8 cellular contexts compared by ENCODE assay signal in genomic region chr12:68451261-68452091, GRCh38.
A peak's percentile ranks its signal among the peaks of the same experiment; 100 is the strongest.
DNase-seq lines count a peak whose midpoint lies in the region; ATAC-seq and TF ChIP-seq lines count a peak whose summit lies in the region.

No MANE protein-coding gene starts in this region.

- no peaks in the 10 kb centered on the region for H3K36me3 ChIP-seq in KOPT-K1 (ENCODE audit: insufficient read depth, low read length)
- no peaks in the 10 kb centered on the region for H3K36me3 ChIP-seq in gastroesophageal sphincter
- no peaks in the 10 kb centered on the region for H3K36me3 ChIP-seq in smooth muscle cell (ENCODE audit: low read depth)

- H3K27ac Mint-ChIP-seq in activated CD8-positive, alpha-beta T cell treated with anti-CD3 and anti-CD28 coated beads, Interleukin-2, amount 10 ng/mL, durations not matched to agents 7 days and 5 days, result peak overlapping the region; percentile 89

- 14 to 20% methylated on average over 7 of the region's 7 CpGs for WGBS in gastroesophageal sphincter (ENCODE audit: low coverage in 1 of 2), 2 donors
- WGBS in smooth muscle cell (ENCODE audit: low lambda C conversion rate), result 37% methylated on average over 7 of the region's 7 CpGs

- in situ Hi-C loops in GM13976 (cut with MboI; ENCODE audit: low sequenced_read_pairs, unreplicated experiment), result no loop called here

- H3K9ac ChIP-seq in smooth muscle cell (ENCODE audit: low read depth), result no peak overlapping the region

- no peaks in the 10 kb centered on the region for H3K27me3 ChIP-seq in gastroesophageal sphincter
- H3K27me3 ChIP-seq in smooth muscle cell (ENCODE audit: low read depth), result no peaks in the 10 kb centered on the region

- H3K27ac ChIP-seq in KOPT-K1 (ENCODE audit: low read depth, low read length, poor library complexity, severe bottlenecking) (peak overlapping the region; percentile 67), gastroesophageal sphincter (peak overlapping the region; percentile 8 to 59 (median 40)), smooth muscle cell (ENCODE audit: low read depth) (peak overlapping the region; percentile 14)

- no peaks in the 10 kb centered on the region for H3K9me3 Mint-ChIP-seq in activated CD8-positive, alpha-beta T cell treated with anti-CD3 and anti-CD28 coated beads, Interleukin-2, amount 10 ng/mL, durations not matched to agents 7 days and 5 days (ENCODE audit: insufficient read depth)

- peaks cover 91% of the 10 kb centered on the region for H3K4me1 Mint-ChIP-seq in activated CD8-positive, alpha-beta T cell treated with anti-CD3 and anti-CD28 coated beads, Interleukin-2, amount 10 ng/mL, durations not matched to agents 7 days and 5 days (ENCODE audit: low read depth)

- H3K4me1 ChIP-seq in gastroesophageal sphincter, result peaks cover 13 to 29% (median 21%) of the 10 kb centered on the region in 3 donors
- peaks cover 27% of the 10 kb centered on the region for H3K4me1 ChIP-seq in smooth muscle cell (ENCODE audit: low read depth)

- H3K4me3 Mint-ChIP-seq in activated CD8-positive, alpha-beta T cell treated with anti-CD3 and anti-CD28 coated beads, Interleukin-2, amount 10 ng/mL, durations not matched to agents 7 days and 5 days, result peak overlapping the region; percentile 63

- no peak for TF ChIP-seq POLR2A in gastroesophageal sphincter (IDR thresholded peaks at IDR 0.05)

- no peaks in the 10 kb centered on the region for H3K79me2 ChIP-seq in smooth muscle cell (ENCODE audit: low read depth)

- H3K27me3 Mint-ChIP-seq in activated CD8-positive, alpha-beta T cell treated with anti-CD3 and anti-CD28 coated beads, Interleukin-2, amount 10 ng/mL, durations not matched to agents 7 days and 5 days (ENCODE audit: low read depth), result no peaks in the 10 kb centered on the region

- ATAC-seq in GM21576 (IDR thresholded peaks at IDR 0.05; ENCODE audit: unreplicated experiment) (peak; percentile 58), gastroesophageal sphincter (peak; percentile 65)
- peak; percentile 75 for ATAC-seq in activated CD8-positive, alpha-beta T cell treated with anti-CD3 and anti-CD28 coated beads, Interleukin-2, amount 10 ng/mL, durations not matched to agents 7 days and 5 days

- peaks cover 6% of the 10 kb centered on the region for H3K36me3 Mint-ChIP-seq in activated CD8-positive, alpha-beta T cell treated with anti-CD3 and anti-CD28 coated beads, Interleukin-2, amount 10 ng/mL, durations not matched to agents 7 days and 5 days (ENCODE audit: low read depth)

- CTCF ChIA-PET in activated CD8-positive, alpha-beta T cell treated with anti-CD3 and anti-CD28 coated beads, Interleukin-2, amount 10 ng/mL, durations not matched to agents 7 days and 5 days (lab: Charles Lee), result interaction anchor here (1.1 to 1.7 kb wide), 5 partner anchors 10 to 162 kb away, joined by 3 to 4 read pairs (median 4); no protein-coding TSS in a partner anchor

- TF ChIP-seq CTCF in GM13976 (IDR thresholded peaks at IDR 0.05; ENCODE audit: borderline replicate concordance, control extremely low read depth, extremely low read depth, insufficient read depth, missing control alignments) (no peak), gastroesophageal sphincter (IDR thresholded peaks at IDR 0.05) (no peak), smooth muscle cell (IDR thresholded peaks at IDR 0.05; ENCODE audit: borderline replicate concordance, insufficient read depth, poor library complexity, severe bottlenecking) (no peak)

- H4K20me1 ChIP-seq in smooth muscle cell (ENCODE audit: low read depth), result no peaks in the 10 kb centered on the region

- peak overlapping the region; percentile 60 for H3K4me2 ChIP-seq in smooth muscle cell

- H3K4me3 ChIP-seq in gastroesophageal sphincter (no peak overlapping the region), smooth muscle cell (no peak overlapping the region)

- POLR2A ChIA-PET in activated CD8-positive, alpha-beta T cell treated with anti-CD3 and anti-CD28 coated beads, Interleukin-2, amount 10 ng/mL, durations not matched to agents 7 days and 5 days (lab: Charles Lee), result interaction anchor here (0.7 to 1.3 kb wide), 3 partner anchors 11 to 86 kb away, joined by 3 to 6 read pairs (median 4); no protein-coding TSS in a partner anchor

- H2AFZ ChIP-seq in smooth muscle cell (ENCODE audit: low read depth), result no peak overlapping the region

- no peak for TF ChIP-seq EP300 in gastroesophageal sphincter (IDR thresholded peaks at IDR 0.05)

- H3F3A ChIP-seq in smooth muscle cell (ENCODE audit: low read depth), result no peaks in the 10 kb centered on the region

- H3K9me3 ChIP-seq in KOPT-K1 (ENCODE audit: insufficient read depth, low read length, poor library complexity, severe bottlenecking), result no peaks in the 10 kb centered on the region
- H3K9me3 ChIP-seq in gastroesophageal sphincter, result no peaks in the 10 kb centered on the region
- no peaks in the 10 kb centered on the region for H3K9me3 ChIP-seq in smooth muscle cell (replicated peaks; ENCODE audit: low read depth)

- DNase-seq in GM13976 (ENCODE audit: low spot score) (peak; percentile 17), smooth muscle cell (lab: John Stamatoyannopoulos, UW; ENCODE audit: unreplicated experiment) (no peak), GOT3 (lab: John Stamatoyannopoulos, UW) (no peak), NCI-H524 (lab: John Stamatoyannopoulos, UW) (no peak)
- DNase-seq in activated CD8-positive, alpha-beta T cell treated with anti-CD3 and anti-CD28 coated beads, Interleukin-2, amount 10 ng/mL, durations not matched to agents 7 days and 5 days, result peak; percentile 63

Comparison
In these comparisons a context has a peak if more than half of its experiments do, and no peak if none do; other contexts are left out.
1. DNase-seq: peak in GM13976 (single experiment) and activated CD8-positive, alpha-beta T cell treated with anti-CD3 and anti-CD28 coated beads, Interleukin-2, amount 10 ng/mL, durations not matched to agents 7 days and 5 days (single experiment); none in smooth muscle cell (single experiment), GOT3 (single experiment) and NCI-H524 (0 of 2).
2. H3K27ac ChIP-seq: peak in every context shown above with its lines; median percentile 67 in KOPT-K1; 40 in gastroesophageal sphincter; 14 in smooth muscle cell.
3. Peak in every context shown above with its lines, with median percentiles within 50 percentile points of each other: ATAC-seq.